ENCODE assay signal across 13 cellular contexts in the genomic region with DNA sequence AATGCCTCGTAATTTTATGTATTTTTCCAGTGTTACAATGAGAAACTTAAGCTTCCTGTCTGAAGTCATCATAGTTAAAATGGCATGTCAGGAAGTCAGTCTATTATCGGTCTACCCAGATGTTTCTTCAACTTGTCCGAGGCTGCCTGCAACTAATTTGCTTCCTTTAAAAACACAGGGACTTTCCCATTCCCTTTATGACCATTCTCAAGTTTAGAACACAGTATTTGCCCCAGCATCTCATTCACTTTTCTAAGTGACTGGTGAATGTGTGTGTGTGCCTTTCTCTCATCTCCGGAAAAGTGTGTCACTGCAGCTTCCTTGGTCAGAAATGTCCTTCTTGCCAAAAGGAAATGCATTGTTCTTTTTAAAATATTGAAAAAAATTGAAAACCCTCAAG.
DNase-seq lines count a peak whose midpoint lies in the region; ATAC-seq, FAIRE-seq and TF ChIP-seq lines count a peak whose summit lies in the region.
"Had no signal": no experiment of that assay in that cellular context is flagged by ENCODE, and none has a peak within 500 bp of the region (broad histone marks: within the 10 kb centered on the region; RNA-seq: fewer than 3 reads in every experiment).

No MANE protein-coding gene starts in this region.

- no peaks in the 10 kb centered on the region for H3K36me3 ChIP-seq in right lobe of liver
- no peaks in the 10 kb centered on the region for H3K36me3 ChIP-seq in HepG2 (replicated peaks in 1 of 2; ENCODE audit: control insufficient read depth in 1 of 2, insufficient read depth in 2 of 2, low read length in 2 of 2)
- no peaks in the 10 kb centered on the region for H3K36me3 ChIP-seq in MG63

- BruUV-seq in HepG2 (replicated peaks; lab: Mats Ljungman, UMichigan) = no TSS peak

- TF ChIP-seq EP300 in HepG2 (IDR thresholded peaks at IDR 0.05; ENCODE audit: low read depth in 2 of 2, low read length in 2 of 2) = no peak
- TF ChIP-seq EP300 in HepG2 (CRISPR knock-in tag; IDR thresholded peaks at IDR 0.05; ENCODE audit: borderline replicate concordance) = no peak

- peaks cover 4% of the 10 kb centered on the region for H3K9me3 Mint-ChIP-seq in activated CD8-positive, alpha-beta T cell treated with anti-CD3 and anti-CD28 coated beads for 36 hours
- H3K9me3 Mint-ChIP-seq in stimulated activated naive CD8-positive, alpha-beta T cell treated with anti-CD3 and anti-CD28 coated beads, Interleukin-15, amount 100 ng/mL, for 72 hours = no peaks in the 10 kb centered on the region
- H3K9me3 Mint-ChIP-seq: brain, memory B cell had no signal

- H3K9ac ChIP-seq in HepG2 (ENCODE audit: insufficient read depth, low read depth, low read length) = no peak overlapping the region

- no peak for DNase-seq in right lobe of liver
- DNase-seq in HepG2 (ENCODE audit: low spot score) = no peak
- DNase-seq in activated CD8-positive, alpha-beta T cell treated with anti-CD3 and anti-CD28 coated beads for 36 hours = peak; percentile 4
- no peak for DNase-seq in stimulated activated naive CD8-positive, alpha-beta T cell treated with anti-CD3 and anti-CD28 coated beads, Interleukin-15, amount 100 ng/mL, for 72 hours
- no peak for DNase-seq in MG63
- no peak for DNase-seq in NCI-H82 (lab: John Stamatoyannopoulos, UW)
- no peak for DNase-seq in 8988T
- DNase-seq: COR-L47, foreskin keratinocyte had no signal

- no peaks in the 10 kb centered on the region for H4K20me1 ChIP-seq in HepG2 (ENCODE audit: insufficient read depth, low read length)

- POLR2A ChIA-PET in HepG2 (lab: Yijun Ruan, JAX) = no interaction called here
- POLR2A ChIA-PET in activated CD8-positive, alpha-beta T cell treated with anti-CD3 and anti-CD28 coated beads for 36 hours (lab: Charles Lee) = interaction anchor here (0.6 kb wide), 1 partner anchor 459 kb away, joined by 3 read pairs; no protein-coding TSS in a partner anchor

- H3K36me3 Mint-ChIP-seq in activated CD8-positive, alpha-beta T cell treated with anti-CD3 and anti-CD28 coated beads for 36 hours (ENCODE audit: low read depth) = peaks cover 6% of the 10 kb centered on the region
- H3K36me3 Mint-ChIP-seq: brain, memory B cell had no signal

- WGBS in right lobe of liver (ENCODE audit: insufficient coverage, low coverage, low lambda C conversion rate, missing lambda C conversion rate) = 24% methylated on average over 4 of the region's 4 CpGs
- 9% methylated on average over 4 of the region's 4 CpGs for WGBS in HepG2 (ENCODE audit: low lambda C conversion rate)

- H3K4me2 ChIP-seq in HepG2 (ENCODE audit: low read depth, low read length) = no peak overlapping the region

- H3K4me3 ChIP-seq in right lobe of liver (no peak overlapping the region), HepG2 (replicated peaks in 1 of 3; ENCODE audit: insufficient read depth in 1 of 3, low read depth in 2 of 3, low read length in 3 of 3) (no peak overlapping the region), MG63 (no peak overlapping the region)

- no peak overlapping the region for H2AFZ ChIP-seq in HepG2 (ENCODE audit: low read length)

- no peaks in the 10 kb centered on the region for H3K4me1 ChIP-seq in right lobe of liver
- no peaks in the 10 kb centered on the region for H3K4me1 ChIP-seq in HepG2 (ENCODE audit: insufficient read depth, low read length)
- H3K4me1 ChIP-seq: foreskin keratinocyte had no signal

- H3K4me1 Mint-ChIP-seq in activated CD8-positive, alpha-beta T cell treated with anti-CD3 and anti-CD28 coated beads for 36 hours (ENCODE audit: low read depth) = peaks cover 60% of the 10 kb centered on the region
- H3K4me1 Mint-ChIP-seq in stimulated activated naive CD8-positive, alpha-beta T cell treated with anti-CD3 and anti-CD28 coated beads, Interleukin-15, amount 100 ng/mL, for 72 hours = peaks cover 63% of the 10 kb centered on the region
- H3K4me1 Mint-ChIP-seq: brain had no signal

- TF ChIP-seq POLR2A in right lobe of liver (IDR thresholded peaks at IDR 0.05) (no peak), HepG2 (IDR thresholded peaks at IDR 0.05; ENCODE audit: insufficient read depth in 1 of 2, low read depth in 2 of 2, low read length in 2 of 2) (no peak)

- intact Hi-C loops in right lobe of liver (cut with DNase I) = no loop called here
- intact Hi-C loops in HepG2 (cut with micrococcal nuclease; ENCODE audit: unreplicated experiment) = no loop called here
- intact Hi-C loops in activated CD8-positive, alpha-beta T cell treated with anti-CD3 and anti-CD28 coated beads for 36 hours (cut with micrococcal nuclease) = loop anchor here (10.0 kb wide), 2 partner anchors 344 to 464 kb away; a partner anchor contains a TSS

- in situ Hi-C loops in HepG2 (cut with HindIII; ENCODE audit: extremely low pct_ligation_motif_present, low pct_unique_long_range_greater_than_20kb) = no loop called here

- peak; percentile 48 to 82 (median 68) for ATAC-seq in right lobe of liver
- no peak for ATAC-seq in HepG2
- ATAC-seq in HG02798 (IDR thresholded peaks at IDR 0.05; ENCODE audit: poor library complexity, unreplicated experiment) = peak; percentile 39
- ATAC-seq in activated CD8-positive, alpha-beta T cell treated with anti-CD3 and anti-CD28 coated beads for 36 hours = peak; percentile 7
- peak; percentile 7 for ATAC-seq in stimulated activated naive CD8-positive, alpha-beta T cell treated with anti-CD3 and anti-CD28 coated beads, Interleukin-15, amount 100 ng/mL, for 72 hours
- ATAC-seq: activated CD4-positive, CD25-positive, alpha-beta regulatory T cell treated with anti-CD3 and anti-CD28 coated beads, Interleukin-2, amount 50 U/mL, for 24 hours; foreskin keratinocyte had no signal

- no peak for TF ChIP-seq CTCF in right lobe of liver (IDR thresholded peaks at IDR 0.05)
- TF ChIP-seq CTCF in HepG2 (CRISPR knock-in tag; IDR thresholded peaks at IDR 0.05) = no peak
- TF ChIP-seq CTCF in activated CD8-positive, alpha-beta T cell treated with anti-CD3 and anti-CD28 coated beads for 36 hours (IDR thresholded peaks at IDR 0.05) = no peak

- H3K4me3 Mint-ChIP-seq in activated CD8-positive, alpha-beta T cell treated with anti-CD3 and anti-CD28 coated beads for 36 hours = no peak overlapping the region
- H3K4me3 Mint-ChIP-seq in stimulated activated naive CD8-positive, alpha-beta T cell treated with anti-CD3 and anti-CD28 coated beads, Interleukin-15, amount 100 ng/mL, for 72 hours = peak overlapping the region in 1 of 2 donors; percentile 50
- H3K4me3 Mint-ChIP-seq: brain, memory B cell had no signal

- H3K27me3 ChIP-seq in right lobe of liver (no peaks in the 10 kb centered on the region), HepG2 (ENCODE audit: control insufficient read depth in 1 of 2, insufficient read depth in 2 of 2, low read length in 2 of 2) (no peaks in the 10 kb centered on the region), MG63 (no peaks in the 10 kb centered on the region)
- H3K27me3 ChIP-seq: foreskin keratinocyte had no signal

- CTCF ChIA-PET in HepG2 (lab: Yijun Ruan, JAX; ENCODE audit: low intra/inter-chr PET ratio, low total read pairs) = no interaction called here
- CTCF ChIA-PET in activated CD8-positive, alpha-beta T cell treated with anti-CD3 and anti-CD28 coated beads for 36 hours (lab: Charles Lee) = interaction anchor here (1.0 kb wide), 1 partner anchor 10 kb away, joined by 3 read pairs; no protein-coding TSS in a partner anchor

- no peaks in the 10 kb centered on the region for H3K27me3 Mint-ChIP-seq in activated CD8-positive, alpha-beta T cell treated with anti-CD3 and anti-CD28 coated beads for 36 hours
- no peaks in the 10 kb centered on the region for H3K27me3 Mint-ChIP-seq in stimulated activated naive CD8-positive, alpha-beta T cell treated with anti-CD3 and anti-CD28 coated beads, Interleukin-15, amount 100 ng/mL, for 72 hours
- H3K27me3 Mint-ChIP-seq: brain had no signal

- no peaks in the 10 kb centered on the region for H3K79me2 ChIP-seq in HepG2 (ENCODE audit: insufficient read depth, low read length)

- peak overlapping the region; percentile 51 for H3K27ac Mint-ChIP-seq in activated CD8-positive, alpha-beta T cell treated with anti-CD3 and anti-CD28 coated beads for 36 hours
- H3K27ac Mint-ChIP-seq in stimulated activated naive CD8-positive, alpha-beta T cell treated with anti-CD3 and anti-CD28 coated beads, Interleukin-15, amount 100 ng/mL, for 72 hours = peak overlapping the region in 1 of 2 donors; percentile 76
- H3K27ac Mint-ChIP-seq: brain, memory B cell had no signal

- FAIRE-seq in HepG2 (lab: Jason Lieb, UNC) = no peak

- H3K9me3 ChIP-seq in right lobe of liver = no peaks in the 10 kb centered on the region
- no peaks in the 10 kb centered on the region for H3K9me3 ChIP-seq in HepG2 (ENCODE audit: low read length)
- no peaks in the 10 kb centered on the region for H3K9me3 ChIP-seq in MG63

- no peak overlapping the region for H3K27ac ChIP-seq in right lobe of liver
- H3K27ac ChIP-seq in HepG2 (ENCODE audit: extremely low read length, insufficient read depth, low read length) = no peak overlapping the region
- H3K27ac ChIP-seq: foreskin keratinocyte had no signal

- no peak for TF ChIP-seq RAD21 in HepG2 (CRISPR knock-in tag; IDR thresholded peaks at IDR 0.05)

TF ChIP-seq in HepG2, 621 proteins besides CTCF, POLR2A, EP300 and RAD21 (continues in another document):
- TF ChIP-seq PLRG1 (conservative IDR thresholded peaks at IDR 0.05) (no peak), ZNF292 (CRISPR knock-in tag; IDR thresholded peaks at IDR 0.05; ENCODE audit: borderline replicate concordance, low read depth) (no peak), HCFC1 (IDR thresholded peaks at IDR 0.05; ENCODE audit: low read depth, low read length) (no peak), NKX3-1 (CRISPR knock-in tag; IDR thresholded peaks at IDR 0.05) (no peak), ZNF317 (CRISPR knock-in tag; IDR thresholded peaks at IDR 0.05) (no peak), ZNF570 (CRISPR knock-in tag; IDR thresholded peaks at IDR 0.05; ENCODE audit: borderline replicate concordance) (no peak), NFRKB (IDR thresholded peaks at IDR 0.05) (no peak), ZSCAN12 (CRISPR knock-in tag; IDR thresholded peaks at IDR 0.05) (no peak), ZBTB3 (CRISPR knock-in tag; IDR thresholded peaks at IDR 0.05; ENCODE audit: borderline replicate concordance, low read depth) (no peak)
- TF ChIP-seq, protein P1, sequence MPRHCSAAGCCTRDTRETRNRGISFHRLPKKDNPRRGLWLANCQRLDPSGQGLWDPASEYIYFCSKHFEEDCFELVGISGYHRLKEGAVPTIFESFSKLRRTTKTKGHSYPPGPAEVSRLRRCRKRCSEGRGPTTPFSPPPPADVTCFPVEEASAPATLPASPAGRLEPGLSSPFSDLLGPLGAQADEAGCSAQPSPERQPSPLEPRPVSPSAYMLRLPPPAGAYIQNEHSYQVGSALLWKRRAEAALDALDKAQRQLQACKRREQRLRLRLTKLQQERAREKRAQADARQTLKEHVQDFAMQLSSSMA (CRISPR knock-in tag; IDR thresholded peaks at IDR 0.05) = no peak
- TF ChIP-seq, protein P2, sequence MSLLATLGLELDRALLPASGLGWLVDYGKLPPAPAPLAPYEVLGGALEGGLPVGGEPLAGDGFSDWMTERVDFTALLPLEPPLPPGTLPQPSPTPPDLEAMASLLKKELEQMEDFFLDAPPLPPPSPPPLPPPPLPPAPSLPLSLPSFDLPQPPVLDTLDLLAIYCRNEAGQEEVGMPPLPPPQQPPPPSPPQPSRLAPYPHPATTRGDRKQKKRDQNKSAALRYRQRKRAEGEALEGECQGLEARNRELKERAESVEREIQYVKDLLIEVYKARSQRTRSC (CRISPR knock-in tag; IDR thresholded peaks at IDR 0.05; ENCODE audit: low read depth) = no peak
